In genomic region chr20:48821261-48821910, GRCh38 we compare ENCODE assay signal across 13 cellular contexts. TPM values are rescaled to one million over a fixed set of nuclear protein-coding genes. Genes with fewer than 3 reads are reported as not detected.
DNase-seq lines count a peak whose midpoint lies in the region; ATAC-seq and TF ChIP-seq lines count a peak whose summit lies in the region.
"Had no signal": no experiment of that assay in that cellular context is flagged by ENCODE, and none has a peak within 500 bp of the region (broad histone marks: within the 10 kb centered on the region; RNA-seq: fewer than 3 reads in every experiment).

No MANE protein-coding gene starts in this region.

- no peak overlapping the region for H3K27ac ChIP-seq in SJCRH30
- H3K27ac ChIP-seq: right atrium auricular region had no signal

- H3K4me1 Mint-ChIP-seq in activated B cell treated with CpG ODN at 0.5 μM for 24 hours = no peaks in the 10 kb centered on the region
- peaks cover 86 to 88% of the 10 kb centered on the region in 2 donors for H3K4me1 Mint-ChIP-seq in natural killer cell treated with Interleukin-12 subunit alpha and Interleukin-12 subunit beta and Interleukin-15 and Interleukin-18, amount 100 ng/mL, for 72 hours (ENCODE audit: low read depth in 2 of 2)

- intact Hi-C loops in activated B cell treated with CpG ODN at 0.5 μM for 24 hours (cut with micrococcal nuclease) = loop anchor here (10.0 kb wide), 1 partner anchor 453 kb away; the partner anchor contains the start of gene ZNFX1

- H3K27me3 ChIP-seq in SJCRH30 = no peaks in the 10 kb centered on the region
- H3K27me3 ChIP-seq: right atrium auricular region had no signal

- ATAC-seq in activated B cell treated with CpG ODN at 0.5 μM for 24 hours (ENCODE audit: low read depth) (no peak), GM18867 (IDR thresholded peaks at IDR 0.05; ENCODE audit: unreplicated experiment) (no peak)
- no peak for ATAC-seq in natural killer cell treated with Interleukin-12 subunit alpha and Interleukin-12 subunit beta and Interleukin-15 and Interleukin-18, amount 100 ng/mL, for 72 hours

- H3K36me3 Mint-ChIP-seq in activated B cell treated with CpG ODN at 0.5 μM for 24 hours (ENCODE audit: low read depth) = peaks cover 24% of the 10 kb centered on the region
- H3K36me3 Mint-ChIP-seq in natural killer cell treated with Interleukin-12 subunit alpha and Interleukin-12 subunit beta and Interleukin-15 and Interleukin-18, amount 100 ng/mL, for 72 hours = no peaks in the 10 kb centered on the region

- no peaks in the 10 kb centered on the region for H3K27me3 Mint-ChIP-seq in activated B cell treated with CpG ODN at 0.5 μM for 24 hours
- H3K27me3 Mint-ChIP-seq in natural killer cell treated with Interleukin-12 subunit alpha and Interleukin-12 subunit beta and Interleukin-15 and Interleukin-18, amount 100 ng/mL, for 72 hours = no peaks in the 10 kb centered on the region

- no peaks in the 10 kb centered on the region for H3K9me3 ChIP-seq in SJCRH30 (replicated peaks)
- H3K9me3 ChIP-seq: right atrium auricular region had no signal

- no peaks in the 10 kb centered on the region for H3K9me3 Mint-ChIP-seq in activated B cell treated with CpG ODN at 0.5 μM for 24 hours
- H3K9me3 Mint-ChIP-seq in natural killer cell treated with Interleukin-12 subunit alpha and Interleukin-12 subunit beta and Interleukin-15 and Interleukin-18, amount 100 ng/mL, for 72 hours = no peaks in the 10 kb centered on the region

- peaks cover 6% of the 10 kb centered on the region; the same call in 1 of the 2 replicates for H3K36me3 ChIP-seq in SJCRH30
- H3K36me3 ChIP-seq: right atrium auricular region had no signal

- CTCF ChIA-PET in activated B cell treated with CpG ODN at 0.5 μM for 24 hours (lab: Charles Lee) = interaction anchor here (2.2 kb wide), 1 partner anchor 33 kb away, joined by 7 read pairs; no protein-coding TSS in a partner anchor

- peaks cover 17% of the 10 kb centered on the region for H3K4me1 ChIP-seq in SJCRH30

- POLR2A ChIA-PET in activated B cell treated with CpG ODN at 0.5 μM for 24 hours (lab: Charles Lee) = interaction anchor here (1.0 to 1.9 kb wide), 4 partner anchors 24 to 109 kb away, joined by 3 to 7 read pairs (median 4); no protein-coding TSS in a partner anchor

- TF ChIP-seq CTCF in GM12865 (IDR thresholded peaks at IDR 0.05; ENCODE audit: insufficient read depth, low read depth, low read length, missing control alignments) = no peak
- no peak for TF ChIP-seq CTCF in activated B cell treated with CpG ODN at 0.5 μM for 24 hours (IDR thresholded peaks at IDR 0.05)

- peak overlapping the region; percentile 95 for H3K27ac Mint-ChIP-seq in activated B cell treated with CpG ODN at 0.5 μM for 24 hours
- peak overlapping the region in 1 of 2 donors; percentile 98 for H3K27ac Mint-ChIP-seq in natural killer cell treated with Interleukin-12 subunit alpha and Interleukin-12 subunit beta and Interleukin-15 and Interleukin-18, amount 100 ng/mL, for 72 hours

- H3K4me3 Mint-ChIP-seq in activated B cell treated with CpG ODN at 0.5 μM for 24 hours = peak overlapping the region; percentile 68
- H3K4me3 Mint-ChIP-seq in natural killer cell treated with Interleukin-12 subunit alpha and Interleukin-12 subunit beta and Interleukin-15 and Interleukin-18, amount 100 ng/mL, for 72 hours = peak overlapping the region; percentile 85

- H3K4me3 ChIP-seq in GM12865 (ENCODE audit: low read depth, low read length) (no peak overlapping the region), SJCRH30 (no peak overlapping the region)
- H3K4me3 ChIP-seq: right atrium auricular region had no signal

- peak; percentile 72 for DNase-seq in GM12865 (ENCODE audit: low read depth)
- DNase-seq in MV-4-11 (lab: John Stamatoyannopoulos, UW) = peak; percentile 43
- DNase-seq in activated B cell treated with CpG ODN at 0.5 μM for 24 hours = no peak
- DNase-seq in natural killer cell treated with Interleukin-12 subunit alpha and Interleukin-12 subunit beta and Interleukin-15 and Interleukin-18, amount 100 ng/mL, for 72 hours (ENCODE audit: low spot score) = no peak
- DNase-seq in SJCRH30 = no peak
- DNase-seq in CD1c-positive myeloid dendritic cell (ENCODE audit: extremely low spot score) = no peak
- DNase-seq: activated effector memory CD4-positive, alpha-beta T cell treated with Interleukin-2 at 50 U/mL for 16 hours; central memory CD4-positive, alpha-beta T cell; DMS153; HCEC 1CT; NCI-H2107 had no signal

RNA-seq across cellular contexts. Expression of gene PREX1, which starts 6.4 kb away (rescaled TPM):
- total RNA-seq in activated B cell treated with CpG ODN at 0.5 μM for 24 hours = 65.0 and 71.4 TPM in 2 replicates
- 100 to 1,000 TPM; 132 to 167 TPM for total RNA-seq in natural killer cell treated with Interleukin-12 subunit alpha and Interleukin-12 subunit beta and Interleukin-15 and Interleukin-18, amount 100 ng/mL, for 72 hours
- total RNA-seq in SJCRH30 (2014; rRNA removed; shearing (Covaris generic)) = 88.9 and 92.8 TPM in 2 replicates

Comparison
In these comparisons a context has a peak if more than half of its experiments do, and no peak if none do; other contexts are left out.
1. DNase-seq: peak in GM12865 (single experiment) and MV-4-11 (single experiment); none in activated B cell treated with CpG ODN at 0.5 μM for 24 hours (single experiment), natural killer cell treated with Interleukin-12 subunit alpha and Interleukin-12 subunit beta and Interleukin-15 and Interleukin-18, amount 100 ng/mL, for 72 hours (single experiment), SJCRH30 (0 of 2) and CD1c-positive myeloid dendritic cell (single experiment).